In genomic region chr9:4620881-4621555, GRCh38 we compare ENCODE assay signal across 19 cellular contexts. TPM values are rescaled to one million over a fixed set of nuclear protein-coding genes. Genes with fewer than 3 reads are reported as not detected.
DNase-seq lines count a peak whose midpoint lies in the region; ATAC-seq and TF ChIP-seq lines count a peak whose summit lies in the region.
"Had no signal": no experiment of that assay in that cellular context is flagged by ENCODE, and none has a peak within 500 bp of the region (broad histone marks: within the 10 kb centered on the region; RNA-seq: fewer than 3 reads in every experiment).

No MANE protein-coding gene starts in this region.

- DNase-seq in EL, result peak; percentile 43
- peak; percentile 37 for DNase-seq in choroid plexus epithelial cell (ENCODE audit: low read depth)
- DNase-seq in lung microvascular endothelial cell (ENCODE audit: low read depth in 2 of 2), result peak; percentile 22 to 64
- DNase-seq in CD8-positive, alpha-beta T cell, result no peak
- DNase-seq in ureter (ENCODE audit: low spot score), result no peak
- DNase-seq in SKM-1 (lab: John Stamatoyannopoulos, UW; ENCODE audit: unreplicated experiment), result no peak
- DNase-seq: colonic mucosa, natural killer cell, NCI-H1436 treated with DMSO at 0.1 percent for 48 hours, NCI-H2171 treated with DMSO at 0.1 percent for 48 hours, upper lobe of left lung had no signal

- H3K27ac ChIP-seq in HEK293 (ENCODE audit: extremely low read depth, low read depth, low read length), result no peak overlapping the region
- no peak overlapping the region for H3K27ac ChIP-seq in CD8-positive, alpha-beta T cell (ENCODE audit: low read depth, low read length)
- H3K27ac ChIP-seq: BLaER1, colonic mucosa, epithelial cell of prostate, upper lobe of left lung had no signal

- H3K9me3 ChIP-seq in HEK293 (ENCODE audit: control insufficient read depth, insufficient read depth, low read depth, low read length), result no peaks in the 10 kb centered on the region
- H3K9me3 ChIP-seq in CD8-positive, alpha-beta T cell (ENCODE audit: low read length), result no peaks in the 10 kb centered on the region
- H3K9me3 ChIP-seq: BLaER1, colonic mucosa, upper lobe of left lung had no signal

- no peaks in the 10 kb centered on the region for H3K9me3 Mint-ChIP-seq in CD8-positive, alpha-beta T cell
- H3K9me3 Mint-ChIP-seq: memory B cell, natural killer cell had no signal

- no peak overlapping the region for H3K27ac Mint-ChIP-seq in CD8-positive, alpha-beta T cell
- H3K27ac Mint-ChIP-seq: memory B cell had no signal

- no peak for ATAC-seq in HG02938 (IDR thresholded peaks at IDR 0.05; ENCODE audit: unreplicated experiment)
- no peak for ATAC-seq in CD8-positive, alpha-beta T cell

- no peaks in the 10 kb centered on the region for H3K27me3 ChIP-seq in CD8-positive, alpha-beta T cell (ENCODE audit: insufficient read depth, low read length)
- H3K27me3 ChIP-seq: BLaER1, colonic mucosa, upper lobe of left lung had no signal

- H3K4me3 ChIP-seq in HEK293 (ENCODE audit: low read depth, low read length) (no peak overlapping the region), choroid plexus epithelial cell (ENCODE audit: low read depth, low read length) (no peak overlapping the region)
- no peak overlapping the region for H3K4me3 ChIP-seq in CD8-positive, alpha-beta T cell (ENCODE audit: low read depth, low read length)
- H3K4me3 ChIP-seq: BLaER1, colonic mucosa, smooth muscle cell, upper lobe of left lung had no signal

- POLR2A ChIA-PET in HEK293 (lab: Yijun Ruan, JAX), result no interaction called here
- POLR2A ChIA-PET in CD8-positive, alpha-beta T cell (lab: Charles Lee), result interaction anchor here (1.3 kb wide), 1 partner anchor 15 kb away, joined by 3 read pairs; no protein-coding TSS in a partner anchor

- CTCF ChIA-PET in HEK293 (lab: Yijun Ruan, JAX), result interaction anchor here (1.5 to 2.2 kb wide), 2 partner anchors 18 to 19 kb away, joined by 5 to 9 read pairs; no protein-coding TSS in a partner anchor
- CTCF ChIA-PET in CD8-positive, alpha-beta T cell (lab: Charles Lee), result interaction anchor here (1.2 to 1.7 kb wide), 2 partner anchors 16 to 46 kb away, joined by 3 to 5 read pairs; no protein-coding TSS in a partner anchor

- intact Hi-C loops in CD8-positive, alpha-beta T cell (cut with DNase I, micrococcal nuclease), result no loop called here

- peaks cover 20% of the 10 kb centered on the region for H3K4me1 Mint-ChIP-seq in CD8-positive, alpha-beta T cell (ENCODE audit: low read depth)
- H3K4me1 Mint-ChIP-seq: memory B cell had no signal

- no peaks in the 10 kb centered on the region for H3K36me3 Mint-ChIP-seq in CD8-positive, alpha-beta T cell
- H3K36me3 Mint-ChIP-seq: memory B cell, natural killer cell had no signal

- TF ChIP-seq CTCF in HEK293 (tag by site-specific recombination; IDR thresholded peaks at IDR 0.05) (no peak), choroid plexus epithelial cell (conservative IDR thresholded peaks at IDR 0.05; ENCODE audit: low read depth, low read length) (no peak)
- no peak for TF ChIP-seq CTCF in CD8-positive, alpha-beta T cell (IDR thresholded peaks at IDR 0.05)

- H3K4me1 ChIP-seq in HEK293 (ENCODE audit: control insufficient read depth, insufficient read depth, low read length), result peaks cover 3% of the 10 kb centered on the region; the same call in 1 of the 2 replicates
- H3K4me1 ChIP-seq in CD8-positive, alpha-beta T cell (ENCODE audit: insufficient read depth, low read length), result peaks cover 8% of the 10 kb centered on the region
- H3K4me1 ChIP-seq: BLaER1, colonic mucosa, upper lobe of left lung had no signal

- H3K27me3 Mint-ChIP-seq in CD8-positive, alpha-beta T cell (ENCODE audit: low read depth), result no peaks in the 10 kb centered on the region
- H3K27me3 Mint-ChIP-seq: progenitor cell of endocrine pancreas had no signal

- H3K4me3 Mint-ChIP-seq in CD8-positive, alpha-beta T cell, result no peak overlapping the region
- H3K4me3 Mint-ChIP-seq: memory B cell had no signal

- H3K36me3 ChIP-seq in HEK293 (ENCODE audit: control insufficient read depth in 2 of 2, insufficient read depth in 1 of 2, low read length in 2 of 2), result no peaks in the 10 kb centered on the region
- H3K36me3 ChIP-seq in CD8-positive, alpha-beta T cell (ENCODE audit: insufficient read depth, low read length), result no peaks in the 10 kb centered on the region
- H3K36me3 ChIP-seq: BLaER1, colonic mucosa had no signal

TF ChIP-seq in HEK293, 187 proteins besides CTCF, POLR2A, EP300 and RAD21:
- TF ChIP-seq TCF7L2 (IDR thresholded peaks at IDR 0.05; ENCODE audit: borderline replicate concordance, low read depth, low read length) (no peak), ATF2 (tag by site-specific recombination; IDR thresholded peaks at IDR 0.05; ENCODE audit: low read depth) (peak; percentile 33; the same call in 1 of the 2 replicates)

RNA-seq across cellular contexts. Expression of gene PLPP6, which starts 41.1 kb away (rescaled TPM):
- total RNA-seq in lung microvascular endothelial cell (4.4 and 7.3 TPM in 2 replicates), ureter (11.4 TPM)
- 1 to 10 TPM; 4.4 TPM for total RNA-seq in CD8-positive, alpha-beta T cell

RNA-seq across cellular contexts. Expression of gene SPATA6L, which starts 45.3 kb away (rescaled TPM):
- 2.8 and 6.5 TPM in 2 replicates for total RNA-seq in lung microvascular endothelial cell
- total RNA-seq in CD8-positive, alpha-beta T cell, result 1 to 10 TPM; 2.6 to 3.3 TPM
- 23.1 TPM for total RNA-seq in ureter
- total RNA-seq: LHCN-M2 had no signal

RNA-seq across cellular contexts. Expression of gene CDC37L1, which starts 58.4 kb away (rescaled TPM):
- total RNA-seq in lung microvascular endothelial cell, result 3.9 and 6.5 TPM in 2 replicates
- total RNA-seq in CD8-positive, alpha-beta T cell, result 10 to 100 TPM; 35.1 to 36.1 TPM
- total RNA-seq in ureter, result 18.3 TPM

Comparison
In these comparisons a context has a peak if more than half of its experiments do, and no peak if none do; other contexts are left out.
1. DNase-seq: peak in EL (single experiment), choroid plexus epithelial cell (single experiment) and lung microvascular endothelial cell (2 of 2); none in CD8-positive, alpha-beta T cell (0 of 7), ureter (single experiment) and SKM-1 (single experiment).